Comparison of ENCODE assay signal across 8 cellular contexts in the genomic region with DNA sequence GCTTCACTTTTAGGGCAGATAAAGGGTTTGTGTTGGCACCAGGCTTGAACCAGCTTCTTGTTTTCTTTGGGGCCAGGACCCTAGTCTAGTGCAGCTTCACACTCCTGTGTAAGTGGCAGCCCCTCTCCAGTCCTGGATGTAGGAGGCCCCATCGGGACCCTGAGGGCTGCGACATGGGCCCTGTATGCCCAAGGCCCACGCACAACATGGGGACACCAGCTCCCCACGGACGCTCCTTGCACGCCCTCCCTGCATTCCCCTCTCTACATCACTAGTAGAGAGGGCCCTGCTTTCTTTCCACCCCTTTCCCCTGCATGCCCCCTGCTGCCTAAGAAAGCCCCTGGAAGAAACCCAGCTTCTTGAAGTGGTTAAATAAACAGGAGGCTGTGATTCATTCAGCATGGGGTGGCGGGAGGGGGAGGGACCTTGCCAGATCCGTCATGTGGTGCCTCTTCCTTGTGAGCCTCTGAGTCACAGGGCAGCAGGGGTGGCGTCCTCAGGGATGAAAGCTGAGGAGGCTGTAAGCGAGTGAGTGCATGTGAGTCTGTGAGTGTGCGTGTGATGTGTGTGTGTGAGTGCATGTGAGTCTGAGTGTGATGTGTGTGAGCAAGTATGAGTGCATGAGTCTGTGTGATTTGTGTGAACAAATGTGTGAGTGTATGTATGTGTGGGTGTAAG. TPM values are rescaled to one million over a fixed set of nuclear protein-coding genes. Genes with fewer than 3 reads are reported as not detected.
A peak's percentile ranks its signal among the peaks of the same experiment; 100 is the strongest.
DNase-seq lines count a peak whose midpoint lies in the region; ATAC-seq and TF ChIP-seq lines count a peak whose summit lies in the region.

No MANE protein-coding gene starts in this region.

- H3K79me2 ChIP-seq in hepatocyte = no peaks in the 10 kb centered on the region

- H2AFZ ChIP-seq in hepatocyte = no peak overlapping the region

- no peaks in the 10 kb centered on the region for H3K27me3 ChIP-seq in A673 (replicated peaks; ENCODE audit: insufficient read depth, low read depth, low read length, poor library complexity)
- H3K27me3 ChIP-seq in HUES6 (ENCODE audit: control insufficient read depth, insufficient read depth, low read length) = no peaks in the 10 kb centered on the region
- H3K27me3 ChIP-seq in adipocyte (replicated peaks; ENCODE audit: control insufficient read depth, insufficient read depth, low read length) = no peaks in the 10 kb centered on the region
- H3K27me3 ChIP-seq in hepatocyte = no peaks in the 10 kb centered on the region

- no TSS peak for BruUV-seq in A673 (replicated peaks; lab: Mats Ljungman, UMichigan)

- no peak overlapping the region for H3K4me3 ChIP-seq in A673 (ENCODE audit: low read depth, low read length, poor library complexity, severe bottlenecking)
- H3K4me3 ChIP-seq in HUES6 (ENCODE audit: low read depth, low read length) = no peak overlapping the region; the same call in 1 of the 2 replicates
- H3K4me3 ChIP-seq in adipocyte (ENCODE audit: low read length) = peak overlapping the region; percentile 2
- no peak overlapping the region for H3K4me3 ChIP-seq in hepatocyte

- WGBS in hepatocyte (ENCODE audit: low lambda C conversion rate, missing lambda C conversion rate) = 38% methylated on average over 11 of the region's 11 CpGs

- no peaks in the 10 kb centered on the region for H3K9me2 ChIP-seq in hepatocyte (replicated peaks; ENCODE audit: insufficient read depth)

- no peak for ATAC-seq in HG03565 (IDR thresholded peaks at IDR 0.05; ENCODE audit: unreplicated experiment)
- no peak for ATAC-seq in HG03097 (IDR thresholded peaks at IDR 0.05; ENCODE audit: low FRiP score, unreplicated experiment)
- no peak for ATAC-seq in HG03378 (IDR thresholded peaks at IDR 0.05; ENCODE audit: unreplicated experiment)

- intact Hi-C loops in A673 (cut with micrococcal nuclease; ENCODE audit: unreplicated experiment) = no loop called here

- CTCF ChIA-PET in A673 (lab: Charles Lee) = no interaction called here

- H3K9me3 ChIP-seq in A673 (ENCODE audit: low read depth, low read length, poor library complexity, severe bottlenecking) = no peaks in the 10 kb centered on the region
- peaks cover 26% of the 10 kb centered on the region for H3K9me3 ChIP-seq in HUES6 (ENCODE audit: control insufficient read depth, insufficient read depth, low read depth, low read length)
- H3K9me3 ChIP-seq in adipocyte (ENCODE audit: control insufficient read depth, low read length) = peaks cover 2% of the 10 kb centered on the region
- peaks cover under 1% of the 10 kb centered on the region for H3K9me3 ChIP-seq in hepatocyte (ENCODE audit: low read depth)

- no peaks in the 10 kb centered on the region for H3K36me3 ChIP-seq in A673 (ENCODE audit: insufficient read depth, low read length, poor library complexity, severe bottlenecking)
- no peaks in the 10 kb centered on the region for H3K36me3 ChIP-seq in HUES6 (ENCODE audit: control insufficient read depth, insufficient read depth, low read length)
- no peaks in the 10 kb centered on the region for H3K36me3 ChIP-seq in adipocyte (ENCODE audit: control insufficient read depth, insufficient read depth, low read length, severe bottlenecking)
- no peaks in the 10 kb centered on the region for H3K36me3 ChIP-seq in hepatocyte (replicated peaks; ENCODE audit: insufficient read depth, low read depth)

- POLR2A ChIA-PET in A673 (lab: Charles Lee; ENCODE audit: low non-redundant PET) = interaction anchor here (0.6 to 0.7 kb wide), 2 partner anchors 409 to 576 kb away, joined by 3 read pairs; no protein-coding TSS in a partner anchor

- H3K27ac ChIP-seq in A673 (ENCODE audit: low read depth, low read length, poor library complexity, severe bottlenecking) (no peak overlapping the region), HUES6 (ENCODE audit: low read depth, low read length) (0 out of 2 replicates have a peak overlapping the region, but pooled peaks have one; percentile 9), hepatocyte (peak overlapping the region; percentile 82)

- TF ChIP-seq CTCF in A673 (conservative IDR thresholded peaks at IDR 0.05; ENCODE audit: low read depth, low read length) (no peak), hepatocyte (IDR thresholded peaks at IDR 0.05; ENCODE audit: poor library complexity) (no peak)

- H3K4me2 ChIP-seq in hepatocyte = peak overlapping the region; percentile 32

- peak overlapping the region; percentile 47 for H3K9ac ChIP-seq in HUES6 (ENCODE audit: low read length)
- H3K9ac ChIP-seq in adipocyte (ENCODE audit: low read length) = peak overlapping the region; percentile 90

- peaks cover 8% of the 10 kb centered on the region for H3K4me1 ChIP-seq in A673 (ENCODE audit: insufficient read depth, low read length, poor library complexity, severe bottlenecking)
- peaks cover 11% of the 10 kb centered on the region for H3K4me1 ChIP-seq in HUES6 (ENCODE audit: control insufficient read depth, insufficient read depth, low read length)
- H3K4me1 ChIP-seq in adipocyte (ENCODE audit: control insufficient read depth, insufficient read depth, low read length) = peaks cover 32% of the 10 kb centered on the region
- peaks cover 30% of the 10 kb centered on the region for H3K4me1 ChIP-seq in hepatocyte (ENCODE audit: insufficient read depth)

- DNase-seq in A673 (ENCODE audit: low spot score) (peak; percentile 90), adipocyte (ENCODE audit: low read depth) (peak; percentile 98), hepatocyte (ENCODE audit: low spot score) (peak; percentile 95)
- peak; percentile 58 for DNase-seq in stimulated activated CD4-positive, alpha-beta T cell treated with anti-CD3 and anti-CD28 coated beads, Interleukin-2, amount 100 ng/mL, for 24 hours

- no peaks in the 10 kb centered on the region for H4K20me1 ChIP-seq in hepatocyte (ENCODE audit: insufficient read depth, poor library complexity, severe bottlenecking)

RNA-seq across cellular contexts. Expression of a gene that starts 42.5 kb away (rescaled TPM):
- total RNA-seq in A673 (2021) (75.6 and 87.4 TPM in 2 replicates), hepatocyte (134 and 140 TPM in 2 replicates)
- polyA plus RNA-seq in hepatocyte = 106 and 108 TPM in 2 replicates
